ENCODE assay signal across 8 cellular contexts in the genomic region with DNA sequence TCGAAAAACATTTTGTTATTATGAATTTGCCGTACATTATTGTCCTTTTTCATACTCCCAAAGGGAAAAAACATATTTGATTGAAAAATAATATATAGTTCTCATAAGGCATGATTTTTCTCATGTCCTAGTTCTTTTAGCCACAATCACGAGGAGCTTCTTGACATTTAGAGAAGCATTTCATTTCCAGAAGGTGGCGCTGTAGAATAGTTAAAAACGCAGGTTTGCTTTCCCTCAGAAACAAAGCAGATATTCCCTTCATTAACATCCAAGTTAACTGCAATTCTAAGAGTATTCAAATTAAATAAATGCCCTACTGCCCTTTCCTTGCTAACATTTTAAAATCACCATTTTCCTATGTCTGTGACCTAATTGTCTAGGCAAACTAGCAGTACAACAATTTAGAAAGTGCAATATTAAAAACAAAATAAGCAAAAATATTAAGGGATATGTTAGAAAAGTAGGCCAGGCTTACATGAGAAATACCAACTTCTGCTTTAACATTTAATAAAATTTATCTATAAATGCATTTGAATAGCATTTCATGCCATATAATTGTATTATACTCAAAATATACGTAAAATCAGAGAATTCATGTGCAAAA. TPM values are rescaled to one million over a fixed set of nuclear protein-coding genes. Genes with fewer than 3 reads are reported as not detected.
A peak's percentile ranks its signal among the peaks of the same experiment; 100 is the strongest.
DNase-seq lines count a peak whose midpoint lies in the region; ATAC-seq, FAIRE-seq and TF ChIP-seq lines count a peak whose summit lies in the region.

No MANE protein-coding gene starts in this region.

- no TSS peak for BruUV-seq in endothelial cell of umbilical vein (replicated peaks; lab: Mats Ljungman, UMichigan)

- no peaks in the 10 kb centered on the region for H3K36me3 Mint-ChIP-seq in neural crest cell (ENCODE audit: low read depth)

- ATAC-seq in HG03432 (IDR thresholded peaks at IDR 0.05; ENCODE audit: unreplicated experiment) (no peak), HG03139 (IDR thresholded peaks at IDR 0.05; ENCODE audit: unreplicated experiment) (no peak)

- CTCF ChIA-PET in endothelial cell of umbilical vein (lab: Charles Lee) = interaction anchor here (0.5 to 3.9 kb wide), 29 partner anchors 9 to 970 kb away, joined by 3 to 173 read pairs (median 4); partner anchors contain the start of gene PIK3C2G

- no peak overlapping the region for H3K27ac ChIP-seq in Karpas-422 (ENCODE audit: low read length)
- H3K27ac ChIP-seq in endothelial cell of umbilical vein (ENCODE audit: insufficient read depth, low read depth, low read length) = no peak overlapping the region

- no peak overlapping the region for H3K4me3 Mint-ChIP-seq in neural crest cell

- no peak overlapping the region for H3K9ac ChIP-seq in Karpas-422 (ENCODE audit: low read length)
- no peak overlapping the region for H3K9ac ChIP-seq in endothelial cell of umbilical vein (replicated peaks; ENCODE audit: extremely low read depth, insufficient read depth, low read length)

- H3K27me3 ChIP-seq in Karpas-422 (ENCODE audit: low read length) = no peaks in the 10 kb centered on the region
- H3K27me3 ChIP-seq in endothelial cell of umbilical vein (ENCODE audit: control insufficient read depth in 2 of 2, insufficient read depth in 2 of 2, low read length in 2 of 2) = no peaks in the 10 kb centered on the region

- H3K4me1 ChIP-seq in Karpas-422 (ENCODE audit: low read length) (no peaks in the 10 kb centered on the region), endothelial cell of umbilical vein (ENCODE audit: control insufficient read depth, extremely low read depth, insufficient read depth, low read length) (no peaks in the 10 kb centered on the region)

- no peaks in the 10 kb centered on the region for H3K4me1 Mint-ChIP-seq in neural crest cell

- DNase-seq in EH (ENCODE audit: low read depth) = peak; percentile 68
- peak; percentile 79 for DNase-seq in Karpas-422
- peak; percentile 85 for DNase-seq in OCI-M1 (lab: John Stamatoyannopoulos, UW)
- DNase-seq in endothelial cell of umbilical vein (ENCODE audit: low read depth, low spot score) = peak; percentile 52
- peak; percentile 23 for DNase-seq in neural crest cell (ENCODE audit: low read depth, low spot score)
- no peak for DNase-seq in HK-2 (ENCODE audit: unreplicated experiment)

- H3K4me2 ChIP-seq in Karpas-422 (ENCODE audit: low read depth, low read length, poor library complexity, severe bottlenecking) (no peak overlapping the region), endothelial cell of umbilical vein (ENCODE audit: insufficient read depth, low read length) (no peak overlapping the region)

- dilution Hi-C loops in endothelial cell of umbilical vein (cut with MboI; ENCODE audit: extremely low pct_ligation_motif_present, low sequenced_read_pairs) = no loop called here

- H3K9me3 ChIP-seq in Karpas-422 (ENCODE audit: low read length) = no peaks in the 10 kb centered on the region
- H3K9me3 ChIP-seq in endothelial cell of umbilical vein (replicated peaks; ENCODE audit: control insufficient read depth, insufficient read depth, low read length) = no peaks in the 10 kb centered on the region

- no peaks in the 10 kb centered on the region for H3K9me3 Mint-ChIP-seq in neural crest cell

- TF ChIP-seq CTCF in endothelial cell of umbilical vein (IDR thresholded peaks at IDR 0.05; ENCODE audit: extremely low read depth in 1 of 2, insufficient read depth in 1 of 2, low read depth in 1 of 2, low read length in 2 of 2) (peak; percentile 47 to 53), neural crest cell (conservative IDR thresholded peaks at IDR 0.05) (peak; percentile 97)

- POLR2A ChIA-PET in endothelial cell of umbilical vein (lab: Charles Lee) = no interaction called here

- H3K27ac Mint-ChIP-seq in neural crest cell (ENCODE audit: unreplicated experiment) = no peak overlapping the region

- H3K36me3 ChIP-seq in Karpas-422 (ENCODE audit: insufficient read depth, low read length) (no peaks in the 10 kb centered on the region), endothelial cell of umbilical vein (ENCODE audit: control insufficient read depth in 2 of 2, extremely low read depth in 1 of 2, insufficient read depth in 2 of 2, low read length in 2 of 2) (no peaks in the 10 kb centered on the region)

- H2AFZ ChIP-seq in Karpas-422 (ENCODE audit: low read length) (no peak overlapping the region), endothelial cell of umbilical vein (ENCODE audit: low read depth, low read length) (no peak overlapping the region)

- no peaks in the 10 kb centered on the region for H4K20me1 ChIP-seq in Karpas-422 (ENCODE audit: insufficient read depth, low read depth, low read length)
- H4K20me1 ChIP-seq in endothelial cell of umbilical vein (replicated peaks; ENCODE audit: control insufficient read depth, extremely low read depth, insufficient read depth, low read length) = no peaks in the 10 kb centered on the region

- FAIRE-seq in endothelial cell of umbilical vein (lab: Jason Lieb, UNC) = peak; percentile 68

- intact Hi-C loops in endothelial cell of umbilical vein (cut with micrococcal nuclease) = loop anchor here (1.0 to 2.0 kb wide), 3 partner anchors 70 to 1038 kb away; no protein-coding TSS in a partner anchor

- H3K4me3 ChIP-seq in Karpas-422 (ENCODE audit: low read length) (no peak overlapping the region), endothelial cell of umbilical vein (replicated peaks in 1 of 3; ENCODE audit: insufficient read depth in 1 of 3, low read depth in 1 of 3, low read length in 3 of 3) (no peak overlapping the region)

- H3K9me1 ChIP-seq in endothelial cell of umbilical vein (replicated peaks; ENCODE audit: control insufficient read depth, extremely low read depth, insufficient read depth, low read length) = no peaks in the 10 kb centered on the region

- H3K9me2 ChIP-seq in Karpas-422 (replicated peaks; ENCODE audit: insufficient read depth, low read length) = no peaks in the 10 kb centered on the region

- TF ChIP-seq POLR2A in endothelial cell of umbilical vein (IDR thresholded peaks at IDR 0.05; ENCODE audit: low read depth, low read length) = no peak

- H3K27me3 Mint-ChIP-seq in neural crest cell (ENCODE audit: low read depth) = no peaks in the 10 kb centered on the region

- H3K79me2 ChIP-seq in Karpas-422 (ENCODE audit: low read length) (no peaks in the 10 kb centered on the region), endothelial cell of umbilical vein (ENCODE audit: control insufficient read depth, insufficient read depth, low read length) (no peaks in the 10 kb centered on the region)

TF ChIP-seq in endothelial cell of umbilical vein, 7 proteins besides CTCF, POLR2A, EP300 and RAD21:
- TF ChIP-seq POLR2AphosphoS5 (IDR thresholded peaks at IDR 0.05; ENCODE audit: insufficient read depth, low read depth, low read length) = no peak
- TF ChIP-seq FOS (IDR thresholded peaks at IDR 0.05; ENCODE audit: borderline replicate concordance, insufficient read depth, low read length) = no peak
- TF ChIP-seq MYC (IDR thresholded peaks at IDR 0.05; ENCODE audit: low read depth, low read length) = no peak
- TF ChIP-seq JUN (IDR thresholded peaks at IDR 0.05; ENCODE audit: borderline replicate concordance, insufficient read depth, insufficient read length, low read depth) = no peak
- no peak for TF ChIP-seq MAX (IDR thresholded peaks at IDR 0.05; ENCODE audit: insufficient read depth, insufficient read length)
- no peak for TF ChIP-seq GATA2 (IDR thresholded peaks at IDR 0.05; ENCODE audit: insufficient read depth, insufficient read length, low read depth, low read length)
- no peak for TF ChIP-seq EZH2 (IDR thresholded peaks at IDR 0.05; ENCODE audit: borderline replicate concordance, low read depth, low read length, severe bottlenecking)
TF ChIP-seq in endothelial cell of umbilical vein: peak in this region for 0.

RNA-seq across cellular contexts. Expression of gene PIK3C2G, which starts 10.9 kb away (rescaled TPM):
- total RNA-seq in Karpas-422 (2014; rRNA removed; shearing (Covaris generic); ENCODE audit: low replicate concordance) = not detected in 2 replicates
- not detected in 2 replicates for total RNA-seq in endothelial cell of umbilical vein
- polyA plus RNA-seq in endothelial cell of umbilical vein = not detected in 2 replicates
- not detected in 2 replicates for polyA plus RNA-seq in endothelial cell of umbilical vein (2011; cell fraction: cytosol; rRNA removed)
- not detected in 2 replicates for polyA plus RNA-seq in endothelial cell of umbilical vein (2011; cell fraction: nucleus; rRNA removed)
- polyA plus RNA-seq in endothelial cell of umbilical vein (2012) = not detected in 2 replicates
- not detected in 2 replicates for polyA minus RNA-seq in endothelial cell of umbilical vein
- not detected for polyA minus RNA-seq in endothelial cell of umbilical vein (2011; cell fraction: cytosol; rRNA and poly(A)+ RNA removed)
- not detected in 2 replicates for polyA minus RNA-seq in endothelial cell of umbilical vein (2011; cell fraction: nucleus; rRNA and poly(A)+ RNA removed)
- total RNA-seq in neural crest cell = not detected in 2 replicates
